In the genomic region with DNA sequence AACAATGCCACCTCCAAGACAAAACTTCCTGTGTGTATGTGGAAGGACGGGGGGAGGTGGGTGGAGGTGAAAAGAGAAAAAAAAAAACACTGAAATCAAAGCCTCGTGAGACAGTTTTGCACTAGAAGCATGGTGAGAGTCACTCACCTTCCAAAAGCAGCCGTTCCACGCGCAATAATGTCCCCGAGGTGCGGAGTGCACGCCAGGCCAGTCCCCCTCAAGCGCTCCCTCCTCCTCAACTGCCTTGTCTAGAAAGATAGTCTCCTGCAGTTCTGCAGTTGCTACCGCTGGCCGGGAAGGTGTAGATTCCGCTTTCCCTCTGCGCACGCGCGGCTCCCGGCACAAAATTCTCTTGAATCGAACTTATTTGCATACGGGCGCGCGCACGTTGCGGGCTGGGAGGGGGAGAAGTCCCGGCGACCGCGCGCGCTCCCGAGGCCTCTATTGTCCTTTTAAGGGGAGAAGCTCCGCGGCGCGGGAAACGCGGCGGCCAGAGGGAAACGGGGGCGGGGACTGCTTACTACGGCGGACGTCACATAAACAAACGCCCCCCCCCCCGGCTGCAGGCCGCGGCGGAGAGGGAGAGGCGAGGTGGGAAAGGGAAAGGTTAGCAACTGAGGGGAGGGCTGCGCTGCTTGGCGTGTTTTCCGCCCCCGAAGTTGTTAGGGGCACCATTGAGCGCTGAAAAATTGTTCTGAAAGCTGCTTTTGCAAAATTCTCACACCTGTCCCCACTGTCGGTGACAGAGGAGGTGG, we compare ENCODE assay signal across 8 cellular contexts. TPM values are rescaled to one million over a fixed set of nuclear protein-coding genes. Genes with fewer than 3 reads are reported as not detected.
DNase-seq lines count a peak whose midpoint lies in the region; ATAC-seq lines count a peak whose summit lies in the region.

A gene with protein sequence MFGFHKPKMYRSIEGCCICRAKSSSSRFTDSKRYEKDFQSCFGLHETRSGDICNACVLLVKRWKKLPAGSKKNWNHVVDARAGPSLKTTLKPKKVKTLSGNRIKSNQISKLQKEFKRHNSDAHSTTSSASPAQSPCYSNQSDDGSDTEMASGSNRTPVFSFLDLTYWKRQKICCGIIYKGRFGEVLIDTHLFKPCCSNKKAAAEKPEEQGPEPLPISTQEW (minus strand): TSS at position 274 of the 755 bp plus-strand sequence. CDS start 27,946 bp downstream, outside the sequence.

- peak within 1 kb of the TSS; percentile 80 to 98 (median 90) for H3K4me2 ChIP-seq in BLaER1 treated with 17β-estradiol and CSF1 and Interleukin-3, amounts not matched to agents 10 nM and 100 nM

- intact Hi-C loops in dendritic cell treated with granulocyte-macrophage colony-stimulating factor and Interleukin-4, amounts not matched to agents 40 ng/mL and 50 ng/mL, for 4 days (cut with micrococcal nuclease), result loop anchor here (5.0 kb wide), 1 partner anchor 1351 kb away; a partner anchor contains a TSS

- peak within 1 kb of the TSS; percentile 97 for H3K4me3 Mint-ChIP-seq in dendritic cell treated with granulocyte-macrophage colony-stimulating factor and Interleukin-4, amounts not matched to agents 40 ng/mL and 50 ng/mL, for 4 days

- H3K4me3 ChIP-seq in BLaER1 treated with 17β-estradiol and CSF1 and Interleukin-3, amounts not matched to agents 10 nM and 100 nM, result peak within 1 kb of the TSS; percentile 83 to 96 (median 94)

- H3K36me3 ChIP-seq in BLaER1 treated with 17β-estradiol and CSF1 and Interleukin-3, amounts not matched to agents 10 nM and 100 nM, result no peaks in the 10 kb centered on the region

- no peaks in the 10 kb centered on the region for H3K27me3 ChIP-seq in BLaER1 treated with 17β-estradiol and CSF1 and Interleukin-3, amounts not matched to agents 10 nM and 100 nM

- H3K27ac Mint-ChIP-seq in dendritic cell treated with granulocyte-macrophage colony-stimulating factor and Interleukin-4, amounts not matched to agents 40 ng/mL and 50 ng/mL, for 4 days, result peak within 1 kb of the TSS; percentile 91

- no peaks in the 10 kb centered on the region for H3K9me3 Mint-ChIP-seq in dendritic cell treated with granulocyte-macrophage colony-stimulating factor and Interleukin-4, amounts not matched to agents 40 ng/mL and 50 ng/mL, for 4 days

- H4K20me1 ChIP-seq in BLaER1 treated with 17β-estradiol and CSF1 and Interleukin-3, amounts not matched to agents 10 nM and 100 nM, result peaks cover 10 to 38% (median 31%) of the 10 kb centered on the region in 11 experiments; a peak in 21 of 22 replicates

- peaks cover 22 to 36% (median 33%) of the 10 kb centered on the region in 10 experiments for H3K4me1 ChIP-seq in BLaER1 treated with 17β-estradiol and CSF1 and Interleukin-3, amounts not matched to agents 10 nM and 100 nM

- H3K36me3 Mint-ChIP-seq in dendritic cell treated with granulocyte-macrophage colony-stimulating factor and Interleukin-4, amounts not matched to agents 40 ng/mL and 50 ng/mL, for 4 days (ENCODE audit: low read depth), result peaks cover 9% of the 10 kb centered on the region

- DNase-seq in NCI-H748 (lab: John Stamatoyannopoulos, UW; ENCODE audit: unreplicated experiment) (peak; percentile 98), left lobe of liver (ENCODE audit: low spot score) (peak; percentile 100)
- DNase-seq in activated CD4-positive, alpha-beta T cell treated with anti-CD3 and anti-CD28 coated beads, Interleukin-2, amount 50 U/mL, for 1 hour, result peak; percentile 98
- peak; percentile 98 for DNase-seq in stimulated activated CD4-positive, alpha-beta T cell treated with anti-CD3 and anti-CD28 coated beads, Interleukin-2, amount 100 ng/mL, for 4 hours (ENCODE audit: low read depth)

- peak within 1 kb of the TSS; percentile 95 to 100 (median 98) for H3K9ac ChIP-seq in BLaER1 treated with 17β-estradiol and CSF1 and Interleukin-3, amounts not matched to agents 10 nM and 100 nM

- peak within 1 kb of the TSS; percentile 90 to 99 (median 98) for H3K27ac ChIP-seq in BLaER1 treated with 17β-estradiol and CSF1 and Interleukin-3, amounts not matched to agents 10 nM and 100 nM

- H3K9me3 ChIP-seq in BLaER1 treated with 17β-estradiol and CSF1 and Interleukin-3, amounts not matched to agents 10 nM and 100 nM (replicated peaks in 1 of 11), result no peaks in the 10 kb centered on the region

- H3K27me3 Mint-ChIP-seq in dendritic cell treated with granulocyte-macrophage colony-stimulating factor and Interleukin-4, amounts not matched to agents 40 ng/mL and 50 ng/mL, for 4 days, result peaks cover 2% of the 10 kb centered on the region

- peaks cover 19% of the 10 kb centered on the region for H3K4me1 Mint-ChIP-seq in dendritic cell treated with granulocyte-macrophage colony-stimulating factor and Interleukin-4, amounts not matched to agents 40 ng/mL and 50 ng/mL, for 4 days (ENCODE audit: low read depth)

- peak; percentile 51 for ATAC-seq in GM19351 (IDR thresholded peaks at IDR 0.05; ENCODE audit: unreplicated experiment)
- peak; percentile 51 for ATAC-seq in HG03521 (IDR thresholded peaks at IDR 0.05; ENCODE audit: unreplicated experiment)
- peak; percentile 81 for ATAC-seq in left lobe of liver

RNA-seq across cellular contexts. Expression of the gene that starts here (rescaled TPM):
- 3.5 TPM for total RNA-seq in left lobe of liver

Comparison
In these comparisons a context has a peak if more than half of its experiments do, and no peak if none do; other contexts are left out.
1. Peak in every context shown above with its lines: DNase-seq, ATAC-seq, H3K4me3 ChIP-seq and H3K27ac ChIP-seq.